Comparison of ENCODE assay signal across 29 cellular contexts in the genomic region with DNA sequence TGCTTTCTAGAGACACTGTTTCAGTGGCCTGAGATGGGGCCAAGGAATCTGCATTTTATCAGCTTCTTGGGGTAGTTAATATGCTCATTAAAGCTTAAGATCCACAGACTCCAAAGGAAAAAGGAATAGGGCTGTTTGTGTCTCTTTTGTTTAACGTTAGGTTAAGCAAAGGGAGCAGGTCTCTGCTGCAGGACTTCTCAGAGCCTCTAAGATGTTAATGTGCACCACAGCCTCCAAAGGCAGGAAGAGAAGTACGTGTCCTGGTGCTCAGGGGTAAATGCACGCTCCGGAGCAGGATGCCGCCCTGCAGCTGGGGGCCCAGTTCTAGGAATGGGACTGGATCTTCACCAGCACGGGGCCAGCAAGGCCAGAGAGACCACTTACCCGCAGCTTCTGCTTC. TPM values are rescaled to one million over a fixed set of nuclear protein-coding genes. Genes with fewer than 3 reads are reported as not detected.
A peak's percentile ranks its signal among the peaks of the same experiment; 100 is the strongest.
DNase-seq lines count a peak whose midpoint lies in the region; ATAC-seq and TF ChIP-seq lines count a peak whose summit lies in the region.
"Had no signal": no experiment of that assay in that cellular context is flagged by ENCODE, and none has a peak within 500 bp of the region (broad histone marks: within the 10 kb centered on the region; RNA-seq: fewer than 3 reads in every experiment).

No MANE protein-coding gene starts in this region.

- H3K4me1 Mint-ChIP-seq in neural crest cell (peaks cover 15% of the 10 kb centered on the region), natural killer cell (peaks cover 6 to 10% of the 10 kb centered on the region in 2 donors)
- H3K4me1 Mint-ChIP-seq in natural killer cell treated with Interleukin-12 subunit alpha and Interleukin-12 subunit beta and Interleukin-15 and Interleukin-18, amount 100 ng/mL, for 72 hours (ENCODE audit: low read depth in 2 of 2), result peaks cover 3 to 6% of the 10 kb centered on the region in 2 donors

- TF ChIP-seq CTCF in heart right ventricle (IDR thresholded peaks at IDR 0.05) (no peak), esophagus muscularis mucosa (IDR thresholded peaks at IDR 0.05) (no peak), neural crest cell (conservative IDR thresholded peaks at IDR 0.05) (no peak), upper lobe of right lung (IDR thresholded peaks at IDR 0.05) (no peak), natural killer cell (IDR thresholded peaks at IDR 0.05) (no peak)

- 62 to 72% methylated on average over 7 of the region's 7 CpGs for WGBS in heart right ventricle, 2 donors
- WGBS in right cardiac atrium, result 63% methylated on average over 7 of the region's 7 CpGs
- WGBS in esophagus muscularis mucosa, result 77% methylated on average over 4 of the region's 7 CpGs

- no peak overlapping the region for H3K4me3 ChIP-seq in heart right ventricle
- H3K4me3 ChIP-seq in right cardiac atrium (ENCODE audit: low read length), result no peak overlapping the region
- no peak overlapping the region for H3K4me3 ChIP-seq in esophagus muscularis mucosa
- no peak overlapping the region for H3K4me3 ChIP-seq in upper lobe of right lung
- H3K4me3 ChIP-seq: cardiac muscle cell, prostate gland had no signal

- H3K27ac Mint-ChIP-seq in neural crest cell (ENCODE audit: unreplicated experiment) (peak overlapping the region; percentile 71), natural killer cell (no peak overlapping the region)
- H3K27ac Mint-ChIP-seq in natural killer cell treated with Interleukin-12 subunit alpha and Interleukin-12 subunit beta and Interleukin-15 and Interleukin-18, amount 100 ng/mL, for 72 hours, result no peak overlapping the region
- H3K27ac Mint-ChIP-seq: activated B cell treated with CpG ODN at 0.5 μM for 24 hours; activated naive CD4-positive, alpha-beta T cell treated with anti-CD3 and anti-CD28 coated beads, Interleukin-2, amount 50 U/mL, for 72 hours; memory B cell; stimulated activated effector memory CD8-positive, alpha-beta T cell treated with anti-CD3 and anti-CD28 coated beads, Interleukin-12 subunit alpha, Interleukin-12 subunit beta, amount 100 ng/mL, for 72 hours had no signal

- no peaks in the 10 kb centered on the region for H3K27me3 Mint-ChIP-seq in neural crest cell (ENCODE audit: low read depth)
- H3K27me3 Mint-ChIP-seq in natural killer cell treated with Interleukin-12 subunit alpha and Interleukin-12 subunit beta and Interleukin-15 and Interleukin-18, amount 100 ng/mL, for 72 hours, result no peaks in the 10 kb centered on the region
- H3K27me3 Mint-ChIP-seq in natural killer cell (ENCODE audit: low read depth in 2 of 2), result peaks cover 0 to 3% of the 10 kb centered on the region in 2 donors
- H3K27me3 Mint-ChIP-seq: activated B cell treated with CpG ODN at 0.5 μM for 24 hours, memory B cell had no signal

- TF ChIP-seq EP300 in esophagus muscularis mucosa (IDR thresholded peaks at IDR 0.05), result no peak

- H3K9me3 ChIP-seq in heart right ventricle (no peaks in the 10 kb centered on the region), right cardiac atrium (ENCODE audit: control insufficient read depth, low read length) (no peaks in the 10 kb centered on the region), esophagus muscularis mucosa (no peaks in the 10 kb centered on the region), upper lobe of right lung (no peaks in the 10 kb centered on the region)
- H3K9me3 ChIP-seq: neutrophil, prostate gland had no signal

- H3K9me3 Mint-ChIP-seq in neural crest cell (no peaks in the 10 kb centered on the region), natural killer cell (no peaks in the 10 kb centered on the region)
- no peaks in the 10 kb centered on the region for H3K9me3 Mint-ChIP-seq in natural killer cell treated with Interleukin-12 subunit alpha and Interleukin-12 subunit beta and Interleukin-15 and Interleukin-18, amount 100 ng/mL, for 72 hours
- H3K9me3 Mint-ChIP-seq: activated B cell treated with CpG ODN at 0.5 μM for 24 hours; activated naive CD4-positive, alpha-beta T cell treated with anti-CD3 and anti-CD28 coated beads, Interleukin-2, amount 50 U/mL, for 72 hours; memory B cell; stimulated activated effector memory CD8-positive, alpha-beta T cell treated with anti-CD3 and anti-CD28 coated beads, Interleukin-12 subunit alpha, Interleukin-12 subunit beta, amount 100 ng/mL, for 72 hours had no signal

- ATAC-seq in heart right ventricle (no peak), right cardiac atrium (no peak), upper lobe of right lung (no peak), HG03457 (IDR thresholded peaks at IDR 0.05; ENCODE audit: unreplicated experiment) (no peak), natural killer cell (no peak)
- ATAC-seq in natural killer cell treated with Interleukin-12 subunit alpha and Interleukin-12 subunit beta and Interleukin-15 and Interleukin-18, amount 100 ng/mL, for 72 hours, result no peak
- ATAC-seq: activated naive CD4-positive, alpha-beta T cell treated with anti-CD3 and anti-CD28 coated beads, Interleukin-2, amount 50 U/mL, for 72 hours; foreskin keratinocyte; stimulated activated effector memory CD8-positive, alpha-beta T cell treated with anti-CD3 and anti-CD28 coated beads, Interleukin-12 subunit alpha, Interleukin-12 subunit beta, amount 100 ng/mL, for 72 hours had no signal

- intact Hi-C loops in heart right ventricle (cut with DNase I) (loop anchor here in 2 of 10 donors (10.0 kb wide), 2 partner anchors 608 to 848 kb away; no protein-coding TSS in a partner anchor), right cardiac atrium (cut with DNase I) (no loop called here), esophagus muscularis mucosa (cut with DNase I) (no loop called here), upper lobe of right lung (cut with DNase I) (no loop called here), natural killer cell (cut with micrococcal nuclease) (no loop called here)

- H3K27me3 ChIP-seq in heart right ventricle (no peaks in the 10 kb centered on the region), right cardiac atrium (ENCODE audit: control insufficient read depth, insufficient read depth) (no peaks in the 10 kb centered on the region), esophagus muscularis mucosa (no peaks in the 10 kb centered on the region), upper lobe of right lung (no peaks in the 10 kb centered on the region)
- H3K27me3 ChIP-seq: cardiac muscle cell, foreskin keratinocyte, neutrophil had no signal

- H3K4me1 ChIP-seq in heart right ventricle (peaks cover 36 to 100% (median 89%) of the 10 kb centered on the region in 9 donors), right cardiac atrium (ENCODE audit: control insufficient read depth, insufficient read depth, low read length) (peaks cover 42% of the 10 kb centered on the region), esophagus muscularis mucosa (peaks cover 82 to 89% (median 84%) of the 10 kb centered on the region in 4 donors), upper lobe of right lung (peaks cover 77% of the 10 kb centered on the region)

- peaks cover 12% of the 10 kb centered on the region for H3K36me3 Mint-ChIP-seq in neural crest cell (ENCODE audit: low read depth)
- no peaks in the 10 kb centered on the region for H3K36me3 Mint-ChIP-seq in natural killer cell treated with Interleukin-12 subunit alpha and Interleukin-12 subunit beta and Interleukin-15 and Interleukin-18, amount 100 ng/mL, for 72 hours
- no peaks in the 10 kb centered on the region for H3K36me3 Mint-ChIP-seq in natural killer cell
- H3K36me3 Mint-ChIP-seq: activated naive CD4-positive, alpha-beta T cell treated with anti-CD3 and anti-CD28 coated beads, Interleukin-2, amount 50 U/mL, for 72 hours; memory B cell; stimulated activated effector memory CD8-positive, alpha-beta T cell treated with anti-CD3 and anti-CD28 coated beads, Interleukin-12 subunit alpha, Interleukin-12 subunit beta, amount 100 ng/mL, for 72 hours had no signal

- H3K27ac ChIP-seq in heart right ventricle (peak overlapping the region in 8 of 10 donors; percentile 7 to 90 (median 78)), right cardiac atrium (ENCODE audit: low read length) (no peak overlapping the region), esophagus muscularis mucosa (replicated peaks in 1 of 4) (peak overlapping the region in 3 of 4 donors; percentile 28 to 86 (median 75)), upper lobe of right lung (peak overlapping the region; percentile 85)
- H3K27ac ChIP-seq: cardiac muscle cell, foreskin keratinocyte, neutrophil had no signal

- TF ChIP-seq POLR2A in esophagus muscularis mucosa (IDR thresholded peaks at IDR 0.05; ENCODE audit: low read depth), result no peak

- no peak for DNase-seq in heart right ventricle
- no peak for DNase-seq in right cardiac atrium
- no peak for DNase-seq in esophagus muscularis mucosa (ENCODE audit: extremely low spot score)
- DNase-seq in neural crest cell (ENCODE audit: low read depth, low spot score), result no peak
- no peak for DNase-seq in upper lobe of right lung
- DNase-seq in natural killer cell treated with Interleukin-12 subunit alpha and Interleukin-12 subunit beta and Interleukin-15 and Interleukin-18, amount 100 ng/mL, for 72 hours (ENCODE audit: low spot score), result no peak
- DNase-seq in natural killer cell, result no peak
- DNase-seq: 8988T; activated B cell treated with CpG ODN at 0.5 μM for 24 hours; activated CD4-positive, alpha-beta T cell treated with anti-CD3 and anti-CD28 coated beads, Interleukin-2, amount 50 U/mL, for 1 hour; activated effector memory CD4-positive, alpha-beta T cell treated with Interleukin-2 at 50 U/mL for 16 hours; activated T-cell treated with anti-CD3 and anti-CD28 coated beads, Interleukin-2, amount 50 U/mL, for 1 hour; anterior cingulate cortex; cortex of kidney; DND-41; erythroblast; foreskin keratinocyte; hippocampal formation; NCI-H1092; NCI-H1694 treated with DMSO at 0.1 percent for 48 hours; NCI-H524 treated with DMSO at 0.1 percent for 48 hours; OCI-M1 had no signal

- peaks cover 0 to 100% (median 27%) of the 10 kb centered on the region in 9 donors for H3K36me3 ChIP-seq in heart right ventricle
- H3K36me3 ChIP-seq in esophagus muscularis mucosa, result peaks cover 32 to 99% (median 80%) of the 10 kb centered on the region in 4 donors
- peaks cover 88% of the 10 kb centered on the region for H3K36me3 ChIP-seq in upper lobe of right lung
- H3K36me3 ChIP-seq: neutrophil had no signal

- H3K4me3 Mint-ChIP-seq in neural crest cell (no peak overlapping the region), natural killer cell (no peak overlapping the region)
- H3K4me3 Mint-ChIP-seq in natural killer cell treated with Interleukin-12 subunit alpha and Interleukin-12 subunit beta and Interleukin-15 and Interleukin-18, amount 100 ng/mL, for 72 hours, result no peak overlapping the region
- H3K4me3 Mint-ChIP-seq: activated B cell treated with CpG ODN at 0.5 μM for 24 hours; memory B cell; stimulated activated effector memory CD8-positive, alpha-beta T cell treated with anti-CD3 and anti-CD28 coated beads, Interleukin-12 subunit alpha, Interleukin-12 subunit beta, amount 100 ng/mL, for 72 hours had no signal

RNA-seq across cellular contexts. Expression of a gene that starts 19.6 kb away (rescaled TPM):
- total RNA-seq in heart right ventricle (1,000 to 10,000 TPM in 1 of 10 donors, 100 to 1,000 TPM in 9; 261 to 1,135 (median 456) TPM), right cardiac atrium (100 to 1,000 TPM; 440 to 896 (median 629) TPM), esophagus muscularis mucosa (100 to 1,000 TPM; 269 to 875 (median 432) TPM), neural crest cell (422 and 435 TPM in 2 replicates), upper lobe of right lung (1,248 TPM), natural killer cell (10 to 100 TPM in 2 of 3 donors, 1 to 10 TPM in 1; 3.2 to 48.5 (median 23.4) TPM)
- polyA plus RNA-seq in heart right ventricle (100 to 1,000 TPM; 144 to 924 TPM), right cardiac atrium (301 TPM)
- not detected for total RNA-seq in natural killer cell treated with Interleukin-12 subunit alpha and Interleukin-12 subunit beta and Interleukin-15 and Interleukin-18, amount 100 ng/mL, for 72 hours
- total RNA-seq: activated B cell treated with CpG ODN at 0.5 μM for 24 hours had no signal
